1 cellular context compared by ENCODE assay signal in the genomic region with DNA sequence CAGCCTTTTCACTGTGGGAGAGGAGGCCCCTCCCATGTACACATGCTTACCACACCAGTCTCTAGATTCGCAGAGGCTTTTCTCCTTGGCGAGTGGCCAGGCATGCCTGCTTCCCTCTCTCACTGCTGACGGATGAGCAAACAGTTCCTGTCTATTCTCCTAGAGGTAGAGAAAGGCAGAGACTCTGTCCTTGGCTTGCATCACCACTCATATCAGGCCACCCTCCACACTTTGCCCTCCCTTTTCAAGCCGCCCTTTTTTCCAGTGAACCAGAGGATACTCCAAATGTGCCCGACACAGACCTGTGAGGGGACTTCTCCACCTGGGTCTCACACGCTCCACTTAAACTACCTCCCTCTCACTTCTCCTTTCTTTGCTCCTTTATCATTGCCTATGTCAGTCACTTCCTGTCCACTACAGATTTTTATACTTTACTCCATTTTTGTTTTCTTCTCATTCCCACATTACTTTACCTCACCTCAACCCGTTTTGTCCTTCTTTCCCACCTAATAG.
TF ChIP-seq lines count a peak whose summit lies in the region.

No MANE protein-coding gene starts in this region.

TF ChIP-seq in HepG2, 621 proteins besides CTCF, POLR2A, EP300 and RAD21 (continued from another document and continues in another):
- TF ChIP-seq, protein P1, sequence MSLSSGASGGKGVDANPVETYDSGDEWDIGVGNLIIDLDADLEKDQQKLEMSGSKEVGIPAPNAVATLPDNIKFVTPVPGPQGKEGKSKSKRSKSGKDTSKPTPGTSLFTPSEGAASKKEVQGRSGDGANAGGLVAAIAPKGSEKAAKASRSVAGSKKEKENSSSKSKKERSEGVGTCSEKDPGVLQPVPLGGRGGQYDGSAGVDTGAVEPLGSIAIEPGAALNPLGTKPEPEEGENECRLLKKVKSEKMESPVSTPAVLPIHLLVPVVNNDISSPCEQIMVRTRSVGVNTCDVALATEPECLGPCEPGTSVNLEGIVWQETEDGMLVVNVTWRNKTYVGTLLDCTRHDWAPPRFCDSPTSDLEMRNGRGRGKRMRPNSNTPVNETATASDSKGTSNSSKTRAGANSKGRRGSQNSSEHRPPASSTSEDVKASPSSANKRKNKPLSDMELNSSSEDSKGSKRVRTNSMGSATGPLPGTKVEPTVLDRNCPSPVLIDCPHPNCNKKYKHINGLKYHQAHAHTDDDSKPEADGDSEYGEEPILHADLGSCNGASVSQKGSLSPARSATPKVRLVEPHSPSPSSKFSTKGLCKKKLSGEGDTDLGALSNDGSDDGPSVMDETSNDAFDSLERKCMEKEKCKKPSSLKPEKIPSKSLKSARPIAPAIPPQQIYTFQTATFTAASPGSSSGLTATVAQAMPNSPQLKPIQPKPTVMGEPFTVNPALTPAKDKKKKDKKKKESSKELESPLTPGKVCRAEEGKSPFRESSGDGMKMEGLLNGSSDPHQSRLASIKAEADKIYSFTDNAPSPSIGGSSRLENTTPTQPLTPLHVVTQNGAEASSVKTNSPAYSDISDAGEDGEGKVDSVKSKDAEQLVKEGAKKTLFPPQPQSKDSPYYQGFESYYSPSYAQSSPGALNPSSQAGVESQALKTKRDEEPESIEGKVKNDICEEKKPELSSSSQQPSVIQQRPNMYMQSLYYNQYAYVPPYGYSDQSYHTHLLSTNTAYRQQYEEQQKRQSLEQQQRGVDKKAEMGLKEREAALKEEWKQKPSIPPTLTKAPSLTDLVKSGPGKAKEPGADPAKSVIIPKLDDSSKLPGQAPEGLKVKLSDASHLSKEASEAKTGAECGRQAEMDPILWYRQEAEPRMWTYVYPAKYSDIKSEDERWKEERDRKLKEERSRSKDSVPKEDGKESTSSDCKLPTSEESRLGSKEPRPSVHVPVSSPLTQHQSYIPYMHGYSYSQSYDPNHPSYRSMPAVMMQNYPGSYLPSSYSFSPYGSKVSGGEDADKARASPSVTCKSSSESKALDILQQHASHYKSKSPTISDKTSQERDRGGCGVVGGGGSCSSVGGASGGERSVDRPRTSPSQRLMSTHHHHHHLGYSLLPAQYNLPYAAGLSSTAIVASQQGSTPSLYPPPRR (CRISPR knock-in tag; IDR thresholded peaks at IDR 0.05; ENCODE audit: borderline replicate concordance), result no peak
- TF ChIP-seq, protein P2, sequence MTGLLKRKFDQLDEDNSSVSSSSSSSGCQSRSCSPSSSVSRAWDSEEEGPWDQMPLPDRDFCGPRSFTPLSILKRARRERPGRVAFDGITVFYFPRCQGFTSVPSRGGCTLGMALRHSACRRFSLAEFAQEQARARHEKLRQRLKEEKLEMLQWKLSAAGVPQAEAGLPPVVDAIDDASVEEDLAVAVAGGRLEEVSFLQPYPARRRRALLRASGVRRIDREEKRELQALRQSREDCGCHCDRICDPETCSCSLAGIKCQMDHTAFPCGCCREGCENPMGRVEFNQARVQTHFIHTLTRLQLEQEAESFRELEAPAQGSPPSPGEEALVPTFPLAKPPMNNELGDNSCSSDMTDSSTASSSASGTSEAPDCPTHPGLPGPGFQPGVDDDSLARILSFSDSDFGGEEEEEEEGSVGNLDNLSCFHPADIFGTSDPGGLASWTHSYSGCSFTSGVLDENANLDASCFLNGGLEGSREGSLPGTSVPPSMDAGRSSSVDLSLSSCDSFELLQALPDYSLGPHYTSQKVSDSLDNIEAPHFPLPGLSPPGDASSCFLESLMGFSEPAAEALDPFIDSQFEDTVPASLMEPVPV (CRISPR knock-in tag; IDR thresholded peaks at IDR 0.05), result no peak
- TF ChIP-seq, protein P3, sequence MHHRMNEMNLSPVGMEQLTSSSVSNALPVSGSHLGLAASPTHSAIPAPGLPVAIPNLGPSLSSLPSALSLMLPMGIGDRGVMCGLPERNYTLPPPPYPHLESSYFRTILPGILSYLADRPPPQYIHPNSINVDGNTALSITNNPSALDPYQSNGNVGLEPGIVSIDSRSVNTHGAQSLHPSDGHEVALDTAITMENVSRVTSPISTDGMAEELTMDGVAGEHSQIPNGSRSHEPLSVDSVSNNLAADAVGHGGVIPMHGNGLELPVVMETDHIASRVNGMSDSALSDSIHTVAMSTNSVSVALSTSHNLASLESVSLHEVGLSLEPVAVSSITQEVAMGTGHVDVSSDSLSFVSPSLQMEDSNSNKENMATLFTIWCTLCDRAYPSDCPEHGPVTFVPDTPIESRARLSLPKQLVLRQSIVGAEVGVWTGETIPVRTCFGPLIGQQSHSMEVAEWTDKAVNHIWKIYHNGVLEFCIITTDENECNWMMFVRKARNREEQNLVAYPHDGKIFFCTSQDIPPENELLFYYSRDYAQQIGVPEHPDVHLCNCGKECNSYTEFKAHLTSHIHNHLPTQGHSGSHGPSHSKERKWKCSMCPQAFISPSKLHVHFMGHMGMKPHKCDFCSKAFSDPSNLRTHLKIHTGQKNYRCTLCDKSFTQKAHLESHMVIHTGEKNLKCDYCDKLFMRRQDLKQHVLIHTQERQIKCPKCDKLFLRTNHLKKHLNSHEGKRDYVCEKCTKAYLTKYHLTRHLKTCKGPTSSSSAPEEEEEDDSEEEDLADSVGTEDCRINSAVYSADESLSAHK (CRISPR knock-in tag; IDR thresholded peaks at IDR 0.05; ENCODE audit: borderline replicate concordance), result no peak
- TF ChIP-seq, protein P4, sequence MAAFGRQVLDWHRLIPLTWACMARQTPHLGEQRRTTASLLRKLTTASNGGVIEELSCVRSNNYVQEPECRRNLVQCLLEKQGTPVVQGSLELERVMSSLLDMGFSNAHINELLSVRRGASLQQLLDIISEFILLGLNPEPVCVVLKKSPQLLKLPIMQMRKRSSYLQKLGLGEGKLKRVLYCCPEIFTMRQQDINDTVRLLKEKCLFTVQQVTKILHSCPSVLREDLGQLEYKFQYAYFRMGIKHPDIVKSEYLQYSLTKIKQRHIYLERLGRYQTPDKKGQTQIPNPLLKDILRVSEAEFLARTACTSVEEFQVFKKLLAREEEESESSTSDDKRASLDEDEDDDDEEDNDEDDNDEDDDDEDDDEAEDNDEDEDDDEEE (CRISPR knock-in tag; IDR thresholded peaks at IDR 0.05), result no peak
- TF ChIP-seq ZKSCAN1 (IDR thresholded peaks at IDR 0.05; ENCODE audit: low read length), result no peak
- TF ChIP-seq, protein P5, sequence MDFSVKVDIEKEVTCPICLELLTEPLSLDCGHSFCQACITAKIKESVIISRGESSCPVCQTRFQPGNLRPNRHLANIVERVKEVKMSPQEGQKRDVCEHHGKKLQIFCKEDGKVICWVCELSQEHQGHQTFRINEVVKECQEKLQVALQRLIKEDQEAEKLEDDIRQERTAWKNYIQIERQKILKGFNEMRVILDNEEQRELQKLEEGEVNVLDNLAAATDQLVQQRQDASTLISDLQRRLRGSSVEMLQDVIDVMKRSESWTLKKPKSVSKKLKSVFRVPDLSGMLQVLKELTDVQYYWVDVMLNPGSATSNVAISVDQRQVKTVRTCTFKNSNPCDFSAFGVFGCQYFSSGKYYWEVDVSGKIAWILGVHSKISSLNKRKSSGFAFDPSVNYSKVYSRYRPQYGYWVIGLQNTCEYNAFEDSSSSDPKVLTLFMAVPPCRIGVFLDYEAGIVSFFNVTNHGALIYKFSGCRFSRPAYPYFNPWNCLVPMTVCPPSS (IDR thresholded peaks at IDR 0.05), result no peak
- no peak for TF ChIP-seq SNAI1 (CRISPR knock-in tag; IDR thresholded peaks at IDR 0.05; ENCODE audit: borderline replicate concordance)
- TF ChIP-seq CEBPB (IDR thresholded peaks at IDR 0.05; ENCODE audit: borderline replicate concordance, low read depth, low read length), result peak; percentile 66; the same call in 1 of the 2 replicates
- TF ChIP-seq, protein P6, sequence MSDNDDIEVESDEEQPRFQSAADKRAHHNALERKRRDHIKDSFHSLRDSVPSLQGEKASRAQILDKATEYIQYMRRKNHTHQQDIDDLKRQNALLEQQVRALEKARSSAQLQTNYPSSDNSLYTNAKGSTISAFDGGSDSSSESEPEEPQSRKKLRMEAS (IDR thresholded peaks at IDR 0.05), result peak; percentile 31; the same call in 1 of the 2 replicates
- no peak; the same call in 1 of the 2 replicates for TF ChIP-seq ETV5 (CRISPR knock-in tag; IDR thresholded peaks at IDR 0.05; ENCODE audit: borderline replicate concordance)
- TF ChIP-seq, protein P7, sequence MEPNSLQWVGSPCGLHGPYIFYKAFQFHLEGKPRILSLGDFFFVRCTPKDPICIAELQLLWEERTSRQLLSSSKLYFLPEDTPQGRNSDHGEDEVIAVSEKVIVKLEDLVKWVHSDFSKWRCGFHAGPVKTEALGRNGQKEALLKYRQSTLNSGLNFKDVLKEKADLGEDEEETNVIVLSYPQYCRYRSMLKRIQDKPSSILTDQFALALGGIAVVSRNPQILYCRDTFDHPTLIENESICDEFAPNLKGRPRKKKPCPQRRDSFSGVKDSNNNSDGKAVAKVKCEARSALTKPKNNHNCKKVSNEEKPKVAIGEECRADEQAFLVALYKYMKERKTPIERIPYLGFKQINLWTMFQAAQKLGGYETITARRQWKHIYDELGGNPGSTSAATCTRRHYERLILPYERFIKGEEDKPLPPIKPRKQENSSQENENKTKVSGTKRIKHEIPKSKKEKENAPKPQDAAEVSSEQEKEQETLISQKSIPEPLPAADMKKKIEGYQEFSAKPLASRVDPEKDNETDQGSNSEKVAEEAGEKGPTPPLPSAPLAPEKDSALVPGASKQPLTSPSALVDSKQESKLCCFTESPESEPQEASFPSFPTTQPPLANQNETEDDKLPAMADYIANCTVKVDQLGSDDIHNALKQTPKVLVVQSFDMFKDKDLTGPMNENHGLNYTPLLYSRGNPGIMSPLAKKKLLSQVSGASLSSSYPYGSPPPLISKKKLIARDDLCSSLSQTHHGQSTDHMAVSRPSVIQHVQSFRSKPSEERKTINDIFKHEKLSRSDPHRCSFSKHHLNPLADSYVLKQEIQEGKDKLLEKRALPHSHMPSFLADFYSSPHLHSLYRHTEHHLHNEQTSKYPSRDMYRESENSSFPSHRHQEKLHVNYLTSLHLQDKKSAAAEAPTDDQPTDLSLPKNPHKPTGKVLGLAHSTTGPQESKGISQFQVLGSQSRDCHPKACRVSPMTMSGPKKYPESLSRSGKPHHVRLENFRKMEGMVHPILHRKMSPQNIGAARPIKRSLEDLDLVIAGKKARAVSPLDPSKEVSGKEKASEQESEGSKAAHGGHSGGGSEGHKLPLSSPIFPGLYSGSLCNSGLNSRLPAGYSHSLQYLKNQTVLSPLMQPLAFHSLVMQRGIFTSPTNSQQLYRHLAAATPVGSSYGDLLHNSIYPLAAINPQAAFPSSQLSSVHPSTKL (CRISPR knock-in tag; IDR thresholded peaks at IDR 0.05), result peak; percentile 45; the same call in 1 of the 2 replicates
- TF ChIP-seq, protein P8, sequence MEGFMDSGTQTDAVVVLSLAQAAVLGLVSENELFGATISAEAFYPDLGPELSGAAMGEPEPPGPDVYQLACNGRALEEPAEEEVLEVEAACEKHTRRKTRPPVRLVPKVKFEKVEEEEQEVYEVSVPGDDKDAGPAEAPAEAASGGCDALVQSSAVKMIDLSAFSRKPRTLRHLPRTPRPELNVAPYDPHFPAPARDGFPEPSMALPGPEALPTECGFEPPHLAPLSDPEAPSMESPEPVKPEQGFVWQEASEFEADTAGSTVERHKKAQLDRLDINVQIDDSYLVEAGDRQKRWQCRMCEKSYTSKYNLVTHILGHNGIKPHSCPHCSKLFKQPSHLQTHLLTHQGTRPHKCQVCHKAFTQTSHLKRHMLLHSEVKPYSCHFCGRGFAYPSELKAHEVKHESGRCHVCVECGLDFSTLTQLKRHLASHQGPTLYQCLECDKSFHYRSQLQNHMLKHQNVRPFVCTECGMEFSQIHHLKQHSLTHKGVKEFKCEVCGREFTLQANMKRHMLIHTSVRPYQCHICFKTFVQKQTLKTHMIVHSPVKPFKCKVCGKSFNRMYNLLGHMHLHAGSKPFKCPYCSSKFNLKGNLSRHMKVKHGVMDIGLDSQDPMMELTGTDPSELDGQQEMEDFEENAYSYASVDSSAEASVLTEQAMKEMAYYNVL (CRISPR knock-in tag; IDR thresholded peaks at IDR 0.05; ENCODE audit: borderline replicate concordance), result peak; percentile 70; the same call in 1 of the 2 replicates
- 0 out of 2 replicates have a peak, but pooled peaks have one; percentile 22 for TF ChIP-seq REPIN1 (CRISPR knock-in tag; IDR thresholded peaks at IDR 0.05; ENCODE audit: borderline replicate concordance, low read depth)
- TF ChIP-seq MTF2 (CRISPR knock-in tag; IDR thresholded peaks at IDR 0.05; ENCODE audit: borderline replicate concordance), result no peak
- TF ChIP-seq, protein P9, sequence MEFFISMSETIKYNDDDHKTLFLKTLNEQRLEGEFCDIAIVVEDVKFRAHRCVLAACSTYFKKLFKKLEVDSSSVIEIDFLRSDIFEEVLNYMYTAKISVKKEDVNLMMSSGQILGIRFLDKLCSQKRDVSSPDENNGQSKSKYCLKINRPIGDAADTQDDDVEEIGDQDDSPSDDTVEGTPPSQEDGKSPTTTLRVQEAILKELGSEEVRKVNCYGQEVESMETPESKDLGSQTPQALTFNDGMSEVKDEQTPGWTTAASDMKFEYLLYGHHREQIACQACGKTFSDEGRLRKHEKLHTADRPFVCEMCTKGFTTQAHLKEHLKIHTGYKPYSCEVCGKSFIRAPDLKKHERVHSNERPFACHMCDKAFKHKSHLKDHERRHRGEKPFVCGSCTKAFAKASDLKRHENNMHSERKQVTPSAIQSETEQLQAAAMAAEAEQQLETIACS (CRISPR knock-in tag; IDR thresholded peaks at IDR 0.05), result no peak
- TF ChIP-seq JUND (CRISPR knock-in tag; IDR thresholded peaks at IDR 0.05), result no peak
- TF ChIP-seq YEATS4 (CRISPR knock-in tag; IDR thresholded peaks at IDR 0.05; ENCODE audit: borderline replicate concordance), result 0 out of 2 replicates have a peak, but pooled peaks have one; percentile 19
- no peak for TF ChIP-seq POLR2G (IDR thresholded peaks at IDR 0.05; ENCODE audit: low read depth, low read length)
- TF ChIP-seq, protein P10, sequence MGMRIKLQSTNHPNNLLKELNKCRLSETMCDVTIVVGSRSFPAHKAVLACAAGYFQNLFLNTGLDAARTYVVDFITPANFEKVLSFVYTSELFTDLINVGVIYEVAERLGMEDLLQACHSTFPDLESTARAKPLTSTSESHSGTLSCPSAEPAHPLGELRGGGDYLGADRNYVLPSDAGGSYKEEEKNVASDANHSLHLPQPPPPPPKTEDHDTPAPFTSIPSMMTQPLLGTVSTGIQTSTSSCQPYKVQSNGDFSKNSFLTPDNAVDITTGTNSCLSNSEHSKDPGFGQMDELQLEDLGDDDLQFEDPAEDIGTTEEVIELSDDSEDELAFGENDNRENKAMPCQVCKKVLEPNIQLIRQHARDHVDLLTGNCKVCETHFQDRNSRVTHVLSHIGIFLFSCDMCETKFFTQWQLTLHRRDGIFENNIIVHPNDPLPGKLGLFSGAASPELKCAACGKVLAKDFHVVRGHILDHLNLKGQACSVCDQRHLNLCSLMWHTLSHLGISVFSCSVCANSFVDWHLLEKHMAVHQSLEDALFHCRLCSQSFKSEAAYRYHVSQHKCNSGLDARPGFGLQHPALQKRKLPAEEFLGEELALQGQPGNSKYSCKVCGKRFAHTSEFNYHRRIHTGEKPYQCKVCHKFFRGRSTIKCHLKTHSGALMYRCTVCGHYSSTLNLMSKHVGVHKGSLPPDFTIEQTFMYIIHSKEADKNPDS (CRISPR knock-in tag; IDR thresholded peaks at IDR 0.05), result no peak
- TF ChIP-seq RFXANK (CRISPR knock-in tag; IDR thresholded peaks at IDR 0.05), result no peak
- TF ChIP-seq ZSCAN25 (CRISPR knock-in tag; IDR thresholded peaks at IDR 0.05), result no peak
